In genomic region chr11:96228911-96229310, GRCh38 we compare ENCODE assay signal across 11 cellular contexts.
DNase-seq lines count a peak whose midpoint lies in the region; ATAC-seq and TF ChIP-seq lines count a peak whose summit lies in the region.
"Had no signal": no experiment of that assay in that cellular context is flagged by ENCODE, and none has a peak within 500 bp of the region (broad histone marks: within the 10 kb centered on the region; RNA-seq: fewer than 3 reads in every experiment).

No MANE protein-coding gene starts in this region.

- H3K9ac ChIP-seq in mesendoderm (ENCODE audit: low read length) = no peak overlapping the region
- H3K9ac ChIP-seq: BLaER1 had no signal

- peak overlapping the region in 4 of 5 experiments; percentile 60 to 90 (median 67) for H3K27ac Mint-ChIP-seq in brain

- H3K27me3 Mint-ChIP-seq in brain = no peaks in the 10 kb centered on the region

- H3K56ac ChIP-seq in mesendoderm (ENCODE audit: low read length) = no peak overlapping the region

- H3K36me3 ChIP-seq in cardiac muscle cell (no peaks in the 10 kb centered on the region), mesendoderm (ENCODE audit: control insufficient read depth, insufficient read depth, low read length) (no peaks in the 10 kb centered on the region), tibial nerve (no peaks in the 10 kb centered on the region)
- H3K36me3 ChIP-seq: BLaER1 had no signal

- no peak for ATAC-seq in right cardiac atrium
- no peak for ATAC-seq in HG02623 (IDR thresholded peaks at IDR 0.05; ENCODE audit: unreplicated experiment)

- DNase-seq in cardiac muscle cell (ENCODE audit: low read depth in 1 of 2, low spot score in 1 of 2) (peak in 1 of 2 donors; percentile 77), right cardiac atrium (no peak), mesendoderm (peak; percentile 51), tibial nerve (ENCODE audit: low spot score in 2 of 2) (no peak), CD1c-positive myeloid dendritic cell (ENCODE audit: extremely low spot score) (no peak), NOMO-1 treated with dmso at 0.1 percent for 144 hours (lab: John Stamatoyannopoulos, UW; ENCODE audit: unreplicated experiment) (no peak)
- DNase-seq: NCI-H187; stimulated activated CD4-positive, alpha-beta T cell treated with anti-CD3 and anti-CD28 coated beads, Interleukin-4, amount 100 ng/mL, for 24 hours had no signal

- H3K4me3 ChIP-seq in cardiac muscle cell = no peak overlapping the region
- H3K4me3 ChIP-seq in right cardiac atrium (ENCODE audit: low read length) = no peak overlapping the region
- no peak overlapping the region for H3K4me3 ChIP-seq in mesendoderm (ENCODE audit: low read length)
- no peak overlapping the region for H3K4me3 ChIP-seq in tibial nerve
- H3K4me3 ChIP-seq: BLaER1 had no signal

- H4K8ac ChIP-seq in mesendoderm (ENCODE audit: low read depth, low read length) = no peak overlapping the region

- peak overlapping the region in 1 of 5 experiments; percentile 20 for H3K4me3 Mint-ChIP-seq in brain

- no peak for TF ChIP-seq POLR2A in tibial nerve (IDR thresholded peaks at IDR 0.05)

- H2BK5ac ChIP-seq in mesendoderm (ENCODE audit: low read length) = no peak overlapping the region

- H3K27ac ChIP-seq in cardiac muscle cell = peak overlapping the region; percentile 42
- no peak overlapping the region for H3K27ac ChIP-seq in right cardiac atrium (ENCODE audit: low read length)
- no peak overlapping the region for H3K27ac ChIP-seq in mesendoderm (ENCODE audit: low read depth, low read length)
- H3K27ac ChIP-seq in tibial nerve = peak overlapping the region; percentile 50 to 88 (median 67)
- H3K27ac ChIP-seq: BLaER1 had no signal

- no peaks in the 10 kb centered on the region for H3K36me3 Mint-ChIP-seq in brain

- no peaks in the 10 kb centered on the region for H3K9me3 Mint-ChIP-seq in brain

- H3K9me3 ChIP-seq in cardiac muscle cell (ENCODE audit: low read depth) = no peaks in the 10 kb centered on the region
- H3K9me3 ChIP-seq in right cardiac atrium (ENCODE audit: control insufficient read depth, low read length) = no peaks in the 10 kb centered on the region
- no peaks in the 10 kb centered on the region for H3K9me3 ChIP-seq in tibial nerve
- H3K9me3 ChIP-seq: BLaER1 had no signal

- no peak overlapping the region for H2BK15ac ChIP-seq in mesendoderm (replicated peaks; ENCODE audit: low read depth)

- no peak overlapping the region for H4K5ac ChIP-seq in mesendoderm (ENCODE audit: low read length)

- H3K79me2 ChIP-seq in mesendoderm (ENCODE audit: control insufficient read depth, insufficient read depth, low read length) = no peaks in the 10 kb centered on the region

- H3K4me1 Mint-ChIP-seq in brain = peaks cover 30% of the 10 kb centered on the region

- H3K4ac ChIP-seq in mesendoderm (ENCODE audit: low read depth, low read length) = no peak overlapping the region

- H3K4me1 ChIP-seq in cardiac muscle cell (ENCODE audit: low read depth) = no peaks in the 10 kb centered on the region
- H3K4me1 ChIP-seq in right cardiac atrium (ENCODE audit: control insufficient read depth, insufficient read depth, low read length) = peaks cover 16% of the 10 kb centered on the region
- no peaks in the 10 kb centered on the region for H3K4me1 ChIP-seq in mesendoderm (ENCODE audit: control insufficient read depth, low read depth, low read length)
- H3K4me1 ChIP-seq in tibial nerve = peaks cover 0 to 63% (median 31%) of the 10 kb centered on the region in 4 donors

- no peak overlapping the region for H3K4me2 ChIP-seq in mesendoderm (ENCODE audit: low read length)
- H3K4me2 ChIP-seq: BLaER1 had no signal

- no peak overlapping the region for H3K23ac ChIP-seq in mesendoderm (ENCODE audit: low read length)

- no peak for TF ChIP-seq EP300 in tibial nerve (IDR thresholded peaks at IDR 0.05)

- TF ChIP-seq CTCF in cardiac muscle cell (IDR thresholded peaks at IDR 0.05; ENCODE audit: low read depth, low read length) (no peak), brain (conservative IDR thresholded peaks at IDR 0.05) (no peak), tibial nerve (IDR thresholded peaks at IDR 0.05) (no peak)

- no peaks in the 10 kb centered on the region for H3K79me1 ChIP-seq in mesendoderm (ENCODE audit: low read length)

- no peak overlapping the region for H3K18ac ChIP-seq in mesendoderm (ENCODE audit: low read length)

- H2AK5ac ChIP-seq in mesendoderm (ENCODE audit: low read length) = no peak overlapping the region

- H3K27me3 ChIP-seq in cardiac muscle cell (no peaks in the 10 kb centered on the region), right cardiac atrium (ENCODE audit: control insufficient read depth, insufficient read depth) (no peaks in the 10 kb centered on the region), mesendoderm (ENCODE audit: insufficient read depth, low read length, poor library complexity) (no peaks in the 10 kb centered on the region), tibial nerve (no peaks in the 10 kb centered on the region)
- H3K27me3 ChIP-seq: BLaER1 had no signal

- no peak overlapping the region for H2BK120ac ChIP-seq in mesendoderm (ENCODE audit: low read depth, low read length)

- intact Hi-C loops in right cardiac atrium (cut with DNase I) = loop anchor here in 1 of 4 donors (10.0 kb wide), 1 partner anchor 116 kb away; the partner anchor contains the start of gene MAML2

Comparison
In these comparisons a context has a peak if more than half of its experiments do, and no peak if none do; other contexts are left out.
1. H3K27ac ChIP-seq: peak in cardiac muscle cell (single experiment) and tibial nerve (4 of 4); none in right cardiac atrium (single experiment) and mesendoderm (single experiment).